ENCODE assay signal across 2 cellular contexts in genomic region chr1:9263276-9263855, GRCh38.
TF ChIP-seq lines count a peak whose summit lies in the region.

No MANE protein-coding gene starts in this region.

TF ChIP-seq in HepG2, 621 proteins besides CTCF, POLR2A, EP300 and RAD21:
- TF ChIP-seq RARA (CRISPR knock-in tag; IDR thresholded peaks at IDR 0.05) (no peak), ZNF335 (CRISPR knock-in tag; IDR thresholded peaks at IDR 0.05) (no peak), SRY (CRISPR knock-in tag; IDR thresholded peaks at IDR 0.05) (no peak), TRAFD1 (CRISPR knock-in tag; IDR thresholded peaks at IDR 0.05; ENCODE audit: borderline replicate concordance) (no peak), KMT2B (CRISPR knock-in tag; IDR thresholded peaks at IDR 0.05) (no peak), ZNF773 (CRISPR knock-in tag; IDR thresholded peaks at IDR 0.05; ENCODE audit: borderline replicate concordance) (no peak)
TF ChIP-seq in HepG2: peak in this region for 0.

TF ChIP-seq in H1, 55 proteins besides CTCF, POLR2A, EP300 and RAD21:
- TF ChIP-seq POU5F1 (IDR thresholded peaks at IDR 0.05; ENCODE audit: low read depth, low read length), result no peak
- TF ChIP-seq KDM4A (IDR thresholded peaks at IDR 0.05; ENCODE audit: low read depth, low read length, severe bottlenecking), result no peak
- no peak for TF ChIP-seq ATF2 (IDR thresholded peaks at IDR 0.05; ENCODE audit: low read length)
- TF ChIP-seq MAFK (IDR thresholded peaks at IDR 0.05; ENCODE audit: low read depth, low read length), result no peak
- no peak for TF ChIP-seq SIRT6 (IDR thresholded peaks at IDR 0.05; ENCODE audit: low read length)
- TF ChIP-seq JUN (IDR thresholded peaks at IDR 0.05; ENCODE audit: low read depth, low read length), result no peak
- no peak for TF ChIP-seq BACH1 (IDR thresholded peaks at IDR 0.05; ENCODE audit: low read length)
- TF ChIP-seq ATF3 (IDR thresholded peaks at IDR 0.05; ENCODE audit: insufficient read depth, low read depth, low read length), result no peak
- TF ChIP-seq PHF8 (conservative IDR thresholded peaks at IDR 0.05; ENCODE audit: low read depth, low read length), result no peak
- TF ChIP-seq CHD2 (IDR thresholded peaks at IDR 0.05; ENCODE audit: low read length), result no peak
- no peak for TF ChIP-seq TAF1 (IDR thresholded peaks at IDR 0.05; ENCODE audit: low read depth, low read length)
- no peak for TF ChIP-seq HDAC2 (IDR thresholded peaks at IDR 0.05; ENCODE audit: borderline replicate concordance in 1 of 2, low read depth in 2 of 2, low read length in 2 of 2)
- no peak for TF ChIP-seq NRF1 (IDR thresholded peaks at IDR 0.05; ENCODE audit: low read depth, low read length)
- TF ChIP-seq CTBP2 (IDR thresholded peaks at IDR 0.05; ENCODE audit: borderline replicate concordance, insufficient read depth, insufficient read length, low read length), result no peak
- TF ChIP-seq SRF (IDR thresholded peaks at IDR 0.05; ENCODE audit: low read depth, low read length), result no peak
- TF ChIP-seq TEAD4 (IDR thresholded peaks at IDR 0.05; ENCODE audit: low read depth, low read length), result no peak
- TF ChIP-seq TAF7 (optimal IDR thresholded peaks at IDR 0.05; ENCODE audit: borderline replicate concordance, low read depth, low read length), result no peak
- no peak for TF ChIP-seq SP2 (IDR thresholded peaks at IDR 0.05; ENCODE audit: low read length)
- TF ChIP-seq FOSL1 (IDR thresholded peaks at IDR 0.05; ENCODE audit: insufficient read depth, low read depth, low read length), result no peak
- TF ChIP-seq CHD7 (IDR thresholded peaks at IDR 0.05; ENCODE audit: insufficient replicate concordance, low read length), result no peak
